1 cellular context compared by ENCODE assay signal in the genomic region with DNA sequence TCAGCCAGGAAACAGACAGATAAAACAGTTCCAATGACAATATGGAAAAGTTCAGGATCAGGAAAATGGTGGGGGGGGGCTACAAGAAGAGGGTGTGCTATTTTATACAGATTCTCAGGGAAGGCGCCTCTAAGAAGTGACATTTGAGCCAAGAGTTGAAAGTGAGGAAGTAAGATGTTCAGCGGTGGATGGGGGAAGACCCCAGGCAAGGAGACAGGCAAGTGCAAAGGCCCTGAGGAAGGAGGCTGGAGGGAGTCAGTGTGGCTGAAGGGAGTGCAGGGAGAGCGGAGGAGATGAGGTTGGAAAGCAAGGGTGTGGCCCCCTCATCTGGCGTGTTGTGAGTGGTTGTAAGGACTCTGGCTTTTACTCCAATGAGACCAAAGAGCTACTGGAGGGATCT.
TF ChIP-seq lines count a peak whose summit lies in the region.

No MANE protein-coding gene starts in this region.

TF ChIP-seq in HEK293, 187 proteins besides CTCF, POLR2A, EP300 and RAD21:
- TF ChIP-seq, protein P1, sequence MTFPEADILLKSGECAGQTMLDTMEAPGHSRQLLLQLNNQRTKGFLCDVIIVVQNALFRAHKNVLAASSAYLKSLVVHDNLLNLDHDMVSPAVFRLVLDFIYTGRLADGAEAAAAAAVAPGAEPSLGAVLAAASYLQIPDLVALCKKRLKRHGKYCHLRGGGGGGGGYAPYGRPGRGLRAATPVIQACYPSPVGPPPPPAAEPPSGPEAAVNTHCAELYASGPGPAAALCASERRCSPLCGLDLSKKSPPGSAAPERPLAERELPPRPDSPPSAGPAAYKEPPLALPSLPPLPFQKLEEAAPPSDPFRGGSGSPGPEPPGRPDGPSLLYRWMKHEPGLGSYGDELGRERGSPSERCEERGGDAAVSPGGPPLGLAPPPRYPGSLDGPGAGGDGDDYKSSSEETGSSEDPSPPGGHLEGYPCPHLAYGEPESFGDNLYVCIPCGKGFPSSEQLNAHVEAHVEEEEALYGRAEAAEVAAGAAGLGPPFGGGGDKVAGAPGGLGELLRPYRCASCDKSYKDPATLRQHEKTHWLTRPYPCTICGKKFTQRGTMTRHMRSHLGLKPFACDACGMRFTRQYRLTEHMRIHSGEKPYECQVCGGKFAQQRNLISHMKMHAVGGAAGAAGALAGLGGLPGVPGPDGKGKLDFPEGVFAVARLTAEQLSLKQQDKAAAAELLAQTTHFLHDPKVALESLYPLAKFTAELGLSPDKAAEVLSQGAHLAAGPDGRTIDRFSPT (tag by site-specific recombination; IDR thresholded peaks at IDR 0.05) = no peak
- TF ChIP-seq ZNF184 (tag by site-specific recombination; IDR thresholded peaks at IDR 0.05) = no peak
- TF ChIP-seq ZNF623 (tag by site-specific recombination; IDR thresholded peaks at IDR 0.05) = peak; percentile 62
